In genomic region chr10:133257489-133258065, GRCh38 we compare ENCODE assay signal across 1 cellular context.
TF ChIP-seq lines count a peak whose summit lies in the region.

No MANE protein-coding gene starts in this region.

TF ChIP-seq in A549, 52 proteins besides CTCF, POLR2A, EP300 and RAD21 (continued from another document):
- TF ChIP-seq FOXS1 (CRISPR knock-in tag; IDR thresholded peaks at IDR 0.05) (no peak), CHD4 (IDR thresholded peaks at IDR 0.05; ENCODE audit: borderline replicate concordance) (no peak)
